9 cellular contexts compared by ENCODE assay signal in the genomic region with DNA sequence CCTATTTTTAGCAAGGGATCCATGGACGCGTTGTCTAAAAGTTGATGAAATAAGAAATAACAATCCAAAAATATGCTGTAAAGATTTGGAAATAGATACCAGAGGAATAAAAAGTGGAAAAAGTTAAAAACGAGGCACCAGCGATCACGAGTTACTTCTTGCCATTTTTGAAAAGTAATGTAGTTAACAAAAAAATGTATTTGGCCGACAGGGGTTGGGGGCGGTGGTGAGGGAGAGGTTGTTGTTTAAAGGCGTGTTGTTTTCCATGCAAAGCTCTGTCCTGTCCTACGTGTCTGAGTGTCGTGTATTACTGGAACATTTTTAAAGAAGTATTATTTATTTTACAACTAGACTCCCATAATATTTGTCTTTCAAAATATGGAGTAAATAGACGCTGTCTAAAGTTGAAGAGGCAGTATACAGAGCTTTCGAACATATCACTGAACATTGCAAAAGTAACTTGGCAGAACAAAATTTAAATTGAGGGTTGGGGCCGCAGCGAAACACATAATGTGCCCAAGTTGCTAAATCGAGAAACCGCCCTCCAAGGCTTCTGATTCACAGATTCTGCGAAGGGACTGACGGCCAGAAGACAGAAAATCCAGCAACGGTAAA. TPM values are rescaled to one million over a fixed set of nuclear protein-coding genes. Genes with fewer than 3 reads are reported as not detected.
DNase-seq lines count a peak whose midpoint lies in the region; ATAC-seq and TF ChIP-seq lines count a peak whose summit lies in the region.
"Had no signal": no experiment of that assay in that cellular context is flagged by ENCODE, and none has a peak within 500 bp of the region (broad histone marks: within the 10 kb centered on the region; RNA-seq: fewer than 3 reads in every experiment).

No MANE protein-coding gene starts in this region.

- H3K4me1 ChIP-seq in prostate gland (replicated peaks) = no peaks in the 10 kb centered on the region

- H3K4me1 Mint-ChIP-seq in activated naive CD4-positive, alpha-beta T cell treated with anti-CD3 and anti-CD28 coated beads, Interleukin-2, amount 10 ng/mL, durations not matched to agents 7 days and 5 days = peaks cover 11% of the 10 kb centered on the region

- H3K27me3 Mint-ChIP-seq in activated naive CD4-positive, alpha-beta T cell treated with anti-CD3 and anti-CD28 coated beads, Interleukin-2, amount 10 ng/mL, durations not matched to agents 7 days and 5 days = peaks cover 44% of the 10 kb centered on the region

- H3K36me3 Mint-ChIP-seq in activated naive CD4-positive, alpha-beta T cell treated with anti-CD3 and anti-CD28 coated beads, Interleukin-2, amount 10 ng/mL, durations not matched to agents 7 days and 5 days = no peaks in the 10 kb centered on the region

- WGBS in prostate gland = 14% methylated on average over 19 of the region's 19 CpGs

- H3K36me3 ChIP-seq in WERI-Rb-1 = peaks cover 16% of the 10 kb centered on the region
- no peaks in the 10 kb centered on the region for H3K36me3 ChIP-seq in prostate gland

- H3K27ac ChIP-seq in WERI-Rb-1 = peak overlapping the region; percentile 84
- H3K27ac ChIP-seq in prostate gland = peak overlapping the region; percentile 89 to 90

- H3K27me3 ChIP-seq in WERI-Rb-1 (ENCODE audit: insufficient read depth, low read depth, severe bottlenecking) (no peaks in the 10 kb centered on the region), prostate gland (replicated peaks; ENCODE audit: insufficient read depth) (no peaks in the 10 kb centered on the region)

- intact Hi-C loops in prostate gland (cut with DNase I) = no loop called here

- H3K4me3 ChIP-seq in WERI-Rb-1 (ENCODE audit: low read depth, low read length) = peak overlapping the region; percentile 74
- peak overlapping the region; percentile 56 to 70 for H3K4me3 ChIP-seq in foreskin fibroblast (ENCODE audit: low read depth in 1 of 2, low read length in 2 of 2)
- peak overlapping the region; percentile 61 to 65 for H3K4me3 ChIP-seq in prostate gland

- CTCF ChIA-PET in activated naive CD4-positive, alpha-beta T cell treated with anti-CD3 and anti-CD28 coated beads, Interleukin-2, amount 10 ng/mL, durations not matched to agents 7 days and 5 days (lab: Charles Lee) = no interaction called here

- H3K4me3 Mint-ChIP-seq in activated naive CD4-positive, alpha-beta T cell treated with anti-CD3 and anti-CD28 coated beads, Interleukin-2, amount 10 ng/mL, durations not matched to agents 7 days and 5 days = no peak overlapping the region

- no peak overlapping the region for H3K27ac Mint-ChIP-seq in activated naive CD4-positive, alpha-beta T cell treated with anti-CD3 and anti-CD28 coated beads, Interleukin-2, amount 10 ng/mL, durations not matched to agents 7 days and 5 days

- ATAC-seq in HG03520 (IDR thresholded peaks at IDR 0.05; ENCODE audit: unreplicated experiment) = no peak

- DNase-seq in EH (ENCODE audit: low read depth) = peak; percentile 23
- DNase-seq in WERI-Rb-1 = no peak
- peak in 1 of 2 donors; percentile 21 for DNase-seq in foreskin fibroblast
- DNase-seq in prostate gland (ENCODE audit: low spot score) = no peak
- no peak for DNase-seq in RKO (ENCODE audit: low spot score)
- no peak for DNase-seq in activated naive CD4-positive, alpha-beta T cell treated with anti-CD3 and anti-CD28 coated beads, Interleukin-2, amount 10 ng/mL, durations not matched to agents 7 days and 5 days
- no peak for DNase-seq in Kasumi-1 (lab: John Stamatoyannopoulos, UW)
- DNase-seq: NK-92 treated with Interleukin-12 subunit alpha and Interleukin-12 subunit beta, amount 100 ng/mL, for 24 hours had no signal

- TF ChIP-seq CTCF in WERI-Rb-1 (IDR thresholded peaks at IDR 0.05; ENCODE audit: low read depth, low read length) (no peak), foreskin fibroblast (IDR thresholded peaks at IDR 0.05; ENCODE audit: low read depth, low read length) (no peak), prostate gland (IDR thresholded peaks at IDR 0.05) (peak in 1 of 4 experiments; percentile 10)

- H3K9me3 ChIP-seq in WERI-Rb-1 (ENCODE audit: severe bottlenecking) (no peaks in the 10 kb centered on the region), prostate gland (no peaks in the 10 kb centered on the region)

- no peak for TF ChIP-seq POLR2A in prostate gland (IDR thresholded peaks at IDR 0.05)

- no peaks in the 10 kb centered on the region for H3K9me3 Mint-ChIP-seq in activated naive CD4-positive, alpha-beta T cell treated with anti-CD3 and anti-CD28 coated beads, Interleukin-2, amount 10 ng/mL, durations not matched to agents 7 days and 5 days

RNA-seq across cellular contexts. Expression of a gene that starts 0.8 kb away (rescaled TPM):
- 10 to 100 TPM; 25.9 to 40.5 TPM for total RNA-seq in prostate gland

RNA-seq across cellular contexts. Expression of a gene that starts 44.0 kb away (rescaled TPM):
- 10 to 100 TPM; 32.0 to 41.5 TPM for total RNA-seq in prostate gland

RNA-seq across cellular contexts. Expression of a gene that starts 44.1 kb away (rescaled TPM):
- total RNA-seq in prostate gland = 10 to 100 TPM; 23.3 to 57.5 TPM

RNA-seq across cellular contexts. Expression of a gene that starts 57.6 kb away (rescaled TPM):
- 10 to 100 TPM; 15.9 to 26.4 TPM for total RNA-seq in prostate gland
